In genomic region chr9:94150279-94150828, GRCh38 we compare ENCODE assay signal across 1 cellular context.
TF ChIP-seq lines count a peak whose summit lies in the region.

No MANE protein-coding gene starts in this region.

TF ChIP-seq in HepG2, 621 proteins besides CTCF, POLR2A, EP300 and RAD21 (continued from another document):
- TF ChIP-seq ZBTB25 (CRISPR knock-in tag; IDR thresholded peaks at IDR 0.05) = no peak
